In the genomic region with DNA sequence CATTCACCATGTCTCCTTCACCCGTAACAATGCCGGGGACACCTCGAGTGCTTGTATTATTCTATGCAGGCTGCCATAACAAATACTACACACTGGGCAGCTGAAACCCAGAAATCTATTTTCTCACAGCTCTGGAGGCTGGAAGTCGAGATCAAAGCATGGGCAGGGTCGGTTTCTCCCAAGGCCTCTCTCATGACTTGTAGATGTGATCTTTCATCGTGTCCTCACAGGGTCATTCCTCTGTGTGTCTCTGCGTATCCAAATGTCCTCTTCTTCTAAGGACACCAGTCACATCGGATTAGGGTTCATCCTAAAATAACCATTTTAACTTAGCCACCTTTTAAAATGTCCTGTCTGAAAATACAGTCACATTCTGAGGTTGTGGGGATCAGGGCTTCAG, we compare ENCODE assay signal across 23 cellular contexts.
DNase-seq lines count a peak whose midpoint lies in the region; ATAC-seq and TF ChIP-seq lines count a peak whose summit lies in the region.
"Had no signal": no experiment of that assay in that cellular context is flagged by ENCODE, and none has a peak within 500 bp of the region (broad histone marks: within the 10 kb centered on the region; RNA-seq: fewer than 3 reads in every experiment).

No MANE protein-coding gene starts in this region.

- H3K27ac ChIP-seq in suprapubic skin, result peak overlapping the region; percentile 78

- H3K27ac Mint-ChIP-seq in HFFc6 (no peak overlapping the region), brain (peak overlapping the region in 4 of 5 experiments; percentile 24 to 94 (median 90))
- H3K27ac Mint-ChIP-seq: activated B cell treated with CpG ODN at 0.5 μM for 24 hours; activated CD8-positive, alpha-beta memory T cell treated with anti-CD3 and anti-CD28 coated beads, Interleukin-2, amount 10 ng/mL, durations not matched to agents 7 days and 5 days; activated naive CD8-positive, alpha-beta T cell treated with anti-CD3 and anti-CD28 coated beads, Interleukin-2, amount 50 U/mL, for 24 hours; H9; natural killer cell; T-cell had no signal

- WGBS in suprapubic skin, result 90% methylated on average over 8 of the region's 8 CpGs

- TF ChIP-seq CTCF in HFFc6 (IDR thresholded peaks at IDR 0.05) (no peak), brain (conservative IDR thresholded peaks at IDR 0.05) (no peak), suprapubic skin (IDR thresholded peaks at IDR 0.05) (no peak)

- H3K9me3 Mint-ChIP-seq in HFFc6, result no peaks in the 10 kb centered on the region
- H3K9me3 Mint-ChIP-seq in brain, result peaks cover 0 to 10% (median 2%) of the 10 kb centered on the region in 5 experiments
- H3K9me3 Mint-ChIP-seq: activated B cell treated with CpG ODN at 0.5 μM for 24 hours; activated naive CD8-positive, alpha-beta T cell treated with anti-CD3 and anti-CD28 coated beads, Interleukin-2, amount 50 U/mL, for 24 hours; activated T-cell treated with anti-CD3 and anti-CD28 coated beads, Interleukin-2, amount 50 U/mL, for 4 hours; H9; natural killer cell; T-cell had no signal

- no peaks in the 10 kb centered on the region for H3K36me3 Mint-ChIP-seq in HFFc6 (ENCODE audit: low read depth)
- no peaks in the 10 kb centered on the region for H3K36me3 Mint-ChIP-seq in brain
- H3K36me3 Mint-ChIP-seq: activated CD8-positive, alpha-beta memory T cell treated with anti-CD3 and anti-CD28 coated beads, Interleukin-2, amount 10 ng/mL, durations not matched to agents 7 days and 5 days; natural killer cell; T-cell had no signal

- DNase-seq in HFFc6, result no peak
- peak; percentile 15 for DNase-seq in islet precursor cell
- DNase-seq in suprapubic skin (ENCODE audit: low spot score in 2 of 2), result no peak
- no peak for DNase-seq in ecto neural progenitor cell (ENCODE audit: low spot score)
- DNase-seq in stimulated activated CD4-positive, alpha-beta T cell treated with anti-CD3 and anti-CD28 coated beads, Interleukin-15, amount 100 ng/mL, for 24 hours, result no peak
- DNase-seq: activated B cell treated with CpG ODN at 0.5 μM for 24 hours; activated CD8-positive, alpha-beta memory T cell treated with anti-CD3 and anti-CD28 coated beads, Interleukin-2, amount 10 ng/mL, durations not matched to agents 7 days and 5 days; activated naive CD8-positive, alpha-beta T cell treated with anti-CD3 and anti-CD28 coated beads, Interleukin-2, amount 50 U/mL, for 24 hours; activated T-cell treated with anti-CD3 and anti-CD28 coated beads, Interleukin-2, amount 50 U/mL, for 4 hours; BE2C; central memory CD4-positive, alpha-beta T cell; erythroblast; foreskin melanocyte; H9; natural killer cell; NCI-H1694; stimulated activated naive CD4-positive, alpha-beta T cell; T-cell had no signal

- peaks cover 7% of the 10 kb centered on the region for H3K27me3 Mint-ChIP-seq in HFFc6 (ENCODE audit: insufficient read depth)
- no peaks in the 10 kb centered on the region for H3K27me3 Mint-ChIP-seq in brain
- H3K27me3 Mint-ChIP-seq: activated B cell treated with CpG ODN at 0.5 μM for 24 hours, T-cell had no signal

- no peak overlapping the region for H3K4me3 ChIP-seq in suprapubic skin
- H3K4me3 ChIP-seq: lung, mucosa of descending colon, SJSA1 had no signal

- peak overlapping the region; percentile 76 for H3K4me3 Mint-ChIP-seq in HFFc6
- H3K4me3 Mint-ChIP-seq in brain, result peak overlapping the region in 2 of 5 experiments; percentile 37 to 59
- H3K4me3 Mint-ChIP-seq: activated B cell treated with CpG ODN at 0.5 μM for 24 hours; activated CD8-positive, alpha-beta memory T cell treated with anti-CD3 and anti-CD28 coated beads, Interleukin-2, amount 10 ng/mL, durations not matched to agents 7 days and 5 days; activated naive CD8-positive, alpha-beta T cell treated with anti-CD3 and anti-CD28 coated beads, Interleukin-2, amount 50 U/mL, for 24 hours; activated T-cell treated with anti-CD3 and anti-CD28 coated beads, Interleukin-2, amount 50 U/mL, for 4 hours; H9; natural killer cell; T-cell had no signal

- peaks cover 52% of the 10 kb centered on the region for H3K4me1 ChIP-seq in suprapubic skin

- H3K9me3 ChIP-seq in suprapubic skin, result no peaks in the 10 kb centered on the region
- H3K9me3 ChIP-seq: BE2C, mucosa of descending colon, SJSA1 had no signal

- H3K36me3 ChIP-seq in suprapubic skin, result no peaks in the 10 kb centered on the region
- H3K36me3 ChIP-seq: BE2C, SJSA1 had no signal

- no peak for TF ChIP-seq POLR2A in suprapubic skin (IDR thresholded peaks at IDR 0.05)

- no peak for ATAC-seq in GM18867 (IDR thresholded peaks at IDR 0.05; ENCODE audit: unreplicated experiment)
- ATAC-seq: activated CD8-positive, alpha-beta memory T cell treated with anti-CD3 and anti-CD28 coated beads, Interleukin-2, amount 10 ng/mL, durations not matched to agents 7 days and 5 days; natural killer cell; T-cell had no signal

- no peaks in the 10 kb centered on the region for H3K27me3 ChIP-seq in suprapubic skin
- H3K27me3 ChIP-seq: BE2C, SJSA1 had no signal

- TF ChIP-seq EP300 in suprapubic skin (IDR thresholded peaks at IDR 0.05), result no peak

- H3K4me1 Mint-ChIP-seq in HFFc6 (ENCODE audit: low read depth) (peaks cover 37% of the 10 kb centered on the region), brain (peaks cover 62% of the 10 kb centered on the region)
